ENCODE assay signal across 8 cellular contexts in genomic region chr10:102644646-102645387, GRCh38. TPM values are rescaled to one million over a fixed set of nuclear protein-coding genes. Genes with fewer than 3 reads are reported as not detected.
DNase-seq lines count a peak whose midpoint lies in the region; ATAC-seq and TF ChIP-seq lines count a peak whose summit lies in the region.

No MANE protein-coding gene starts in this region.

- intact Hi-C loops in dendritic cell treated with granulocyte-macrophage colony-stimulating factor and Interleukin-4, amounts not matched to agents 40 ng/mL and 50 ng/mL, for 4 days (cut with micrococcal nuclease), result loop anchor here (1.0 kb wide), 1 partner anchor 68 kb away; no protein-coding TSS in a partner anchor
- intact Hi-C loops in right lobe of liver (cut with DNase I), result no loop called here

- peaks cover 46% of the 10 kb centered on the region for H3K79me2 ChIP-seq in GM23338 (replicated peaks; ENCODE audit: insufficient read depth)

- H3K4me3 Mint-ChIP-seq in GM23338, result peak overlapping the region; percentile 95
- peak overlapping the region; percentile 93 for H3K4me3 Mint-ChIP-seq in dendritic cell treated with granulocyte-macrophage colony-stimulating factor and Interleukin-4, amounts not matched to agents 40 ng/mL and 50 ng/mL, for 4 days

- peak overlapping the region; percentile 47 for H2AFZ ChIP-seq in GM23338

- H3K36me3 ChIP-seq in GM23338 (ENCODE audit: insufficient read depth) (no peaks in the 10 kb centered on the region), right lobe of liver (no peaks in the 10 kb centered on the region)

- POLR2A ChIA-PET in AG04450 (lab: Yijun Ruan, JAX), result interaction anchor here (0.6 to 3.1 kb wide), 12 partner anchors 15 to 140 kb away, joined by 3 to 44 read pairs (median 7); partner anchors contain the start of genes ARL3, SFXN2 and SUFU

- CTCF ChIA-PET in AG04450 (lab: Charles Lee), result interaction anchor here (0.7 to 1.0 kb wide), 3 partner anchors 31 to 142 kb away, joined by 3 to 6 read pairs (median 3); partner anchors contain the start of gene SUFU

- H3K4me3 ChIP-seq in AG04450 (ENCODE audit: low read depth, low read length) (peak overlapping the region; percentile 74), GM23338 (peak overlapping the region; percentile 86), right lobe of liver (peak overlapping the region; percentile 81 to 96 (median 92))

- no peaks in the 10 kb centered on the region; the same call in 2 of the 3 replicates for H3K36me3 Mint-ChIP-seq in GM23338 (ENCODE audit: low read depth)
- H3K36me3 Mint-ChIP-seq in dendritic cell treated with granulocyte-macrophage colony-stimulating factor and Interleukin-4, amounts not matched to agents 40 ng/mL and 50 ng/mL, for 4 days (ENCODE audit: low read depth), result peaks cover 63% of the 10 kb centered on the region

- H3K9me3 Mint-ChIP-seq in GM23338, result no peaks in the 10 kb centered on the region
- H3K9me3 Mint-ChIP-seq in dendritic cell treated with granulocyte-macrophage colony-stimulating factor and Interleukin-4, amounts not matched to agents 40 ng/mL and 50 ng/mL, for 4 days, result no peaks in the 10 kb centered on the region

- peak; percentile 49 for ATAC-seq in GM23338
- peak; percentile 28 to 58 (median 51) for ATAC-seq in right lobe of liver
- no peak for ATAC-seq in HG02571 (IDR thresholded peaks at IDR 0.05; ENCODE audit: unreplicated experiment)

- H3K27ac Mint-ChIP-seq in GM23338, result no peak overlapping the region; the same call in 1 of the 2 replicates
- H3K27ac Mint-ChIP-seq in dendritic cell treated with granulocyte-macrophage colony-stimulating factor and Interleukin-4, amounts not matched to agents 40 ng/mL and 50 ng/mL, for 4 days, result peak overlapping the region; percentile 99

- DNase-seq in AG04450 (ENCODE audit: low read depth, low spot score) (no peak), GM23338 (ENCODE audit: low spot score) (peak; percentile 89), NCI-H345 (lab: John Stamatoyannopoulos, UW) (peak; percentile 85), right lobe of liver (peak; percentile 89 to 93 (median 91))
- peak; percentile 86 for DNase-seq in activated CD4-positive, alpha-beta T cell treated with anti-CD3 and anti-CD28 coated beads for 48 hours
- DNase-seq in stimulated activated CD4-positive, alpha-beta T cell treated with anti-CD3 and anti-CD28 coated beads, Interleukin-4, amount 100 ng/mL, for 1 hour, result peak; percentile 79

- peak overlapping the region; percentile 95 for H3K4me2 ChIP-seq in GM23338

- H3K9me2 ChIP-seq in GM23338 (ENCODE audit: insufficient read depth), result no peaks in the 10 kb centered on the region

- no peaks in the 10 kb centered on the region for H3K27me3 ChIP-seq in AG04450 (ENCODE audit: control insufficient read depth, insufficient read depth, low read length)
- 0 out of 2 replicates have a peak, but pooled peaks cover 3% of the 10 kb centered on the region for H3K27me3 ChIP-seq in GM23338 (ENCODE audit: insufficient read depth)
- H3K27me3 ChIP-seq in right lobe of liver, result no peaks in the 10 kb centered on the region

- peaks cover 25% of the 10 kb centered on the region for H3K27me3 Mint-ChIP-seq in GM23338 (ENCODE audit: insufficient read depth, low read depth, poor library complexity)
- no peaks in the 10 kb centered on the region for H3K27me3 Mint-ChIP-seq in dendritic cell treated with granulocyte-macrophage colony-stimulating factor and Interleukin-4, amounts not matched to agents 40 ng/mL and 50 ng/mL, for 4 days

- peak; percentile 33 for TF ChIP-seq POLR2A in right lobe of liver (IDR thresholded peaks at IDR 0.05)

- peaks cover 12% of the 10 kb centered on the region; the same call in 1 of the 2 replicates for H3F3A ChIP-seq in GM23338 (replicated peaks; ENCODE audit: low read depth)

- 0% methylated on average over 10 of the region's 62 CpGs for WGBS in right lobe of liver (ENCODE audit: insufficient coverage, low coverage, low lambda C conversion rate, missing lambda C conversion rate)

- H3K9me3 ChIP-seq in AG04450 (ENCODE audit: control insufficient read depth, insufficient read depth, low read length), result no peaks in the 10 kb centered on the region; the same call in 1 of the 2 replicates
- H3K9me3 ChIP-seq in right lobe of liver, result no peaks in the 10 kb centered on the region

- peaks cover 13% of the 10 kb centered on the region; the same call in 1 of the 2 replicates for H4K20me1 ChIP-seq in GM23338 (replicated peaks; ENCODE audit: insufficient read depth)

- H3K4me1 ChIP-seq in GM23338 (ENCODE audit: insufficient read depth) (peaks cover 23% of the 10 kb centered on the region), right lobe of liver (peaks cover 0 to 47% (median 18%) of the 10 kb centered on the region in 4 donors)

- TF ChIP-seq CTCF in AG04450 (IDR thresholded peaks at IDR 0.05; ENCODE audit: low read depth, low read length) (peak; percentile 58), GM23338 (conservative IDR thresholded peaks at IDR 0.05; ENCODE audit: low read depth in 2 of 2) (peak; percentile 49 to 77), right lobe of liver (IDR thresholded peaks at IDR 0.05) (peak; percentile 45 to 59 (median 54))

- H3K27ac ChIP-seq in AG04450 (ENCODE audit: low read depth, low read length) (peak overlapping the region; percentile 97), GM23338 (ENCODE audit: low read depth) (peak overlapping the region; percentile 69; the same call in 1 of the 2 replicates), right lobe of liver (peak overlapping the region; percentile 96 to 99 (median 97))

- peaks cover 34% of the 10 kb centered on the region for H3K4me1 Mint-ChIP-seq in GM23338
- peaks cover 50% of the 10 kb centered on the region for H3K4me1 Mint-ChIP-seq in dendritic cell treated with granulocyte-macrophage colony-stimulating factor and Interleukin-4, amounts not matched to agents 40 ng/mL and 50 ng/mL, for 4 days (ENCODE audit: low read depth)

TF ChIP-seq in GM23338, 12 proteins besides CTCF, POLR2A, EP300 and RAD21:
- TF ChIP-seq NANOG (IDR thresholded peaks at IDR 0.05; ENCODE audit: borderline replicate concordance), result no peak
- TF ChIP-seq ZNF114 (CRISPR knock-in tag; IDR thresholded peaks at IDR 0.05), result 0 out of 2 replicates have a peak, but pooled peaks have one; percentile 24
- peak; percentile 50 for TF ChIP-seq CREB1 (CRISPR knock-in tag; IDR thresholded peaks at IDR 0.05; ENCODE audit: low read depth)
- TF ChIP-seq POLR2AphosphoS5 (IDR thresholded peaks at IDR 0.05; ENCODE audit: low read depth), result peak; percentile 59

RNA-seq across cellular contexts. Expression of gene TRIM8, which starts 0.5 kb away (rescaled TPM):
- polyA plus RNA-seq in AG04450 (2011; rRNA removed) (66.8 and 80.9 TPM in 2 replicates), GM23338 (2016; fragmentation: Nextera tagmentation; extraction: Ambion mirVana) (15.1 and 20.2 TPM in 2 replicates)
- polyA minus RNA-seq in AG04450 (2011; rRNA and poly(A)+ RNA removed), result 52.9 and 60.1 TPM in 2 replicates
- 33.4 and 36.7 TPM in 2 replicates for total RNA-seq in GM23338 (2014; rRNA removed; shearing (Covaris generic))
- 10 to 100 TPM; 34.7 to 99.8 (median 41.2) TPM for total RNA-seq in right lobe of liver
